Comparison of ENCODE assay signal across 1 cellular context in genomic region chr9:91422832-91423711, GRCh38.
TF ChIP-seq lines count a peak whose summit lies in the region.

No MANE protein-coding gene starts in this region.

TF ChIP-seq in GM12878, 131 proteins besides CTCF, POLR2A, EP300 and RAD21 (continued from another document and continues in another):
- TF ChIP-seq, protein P1, sequence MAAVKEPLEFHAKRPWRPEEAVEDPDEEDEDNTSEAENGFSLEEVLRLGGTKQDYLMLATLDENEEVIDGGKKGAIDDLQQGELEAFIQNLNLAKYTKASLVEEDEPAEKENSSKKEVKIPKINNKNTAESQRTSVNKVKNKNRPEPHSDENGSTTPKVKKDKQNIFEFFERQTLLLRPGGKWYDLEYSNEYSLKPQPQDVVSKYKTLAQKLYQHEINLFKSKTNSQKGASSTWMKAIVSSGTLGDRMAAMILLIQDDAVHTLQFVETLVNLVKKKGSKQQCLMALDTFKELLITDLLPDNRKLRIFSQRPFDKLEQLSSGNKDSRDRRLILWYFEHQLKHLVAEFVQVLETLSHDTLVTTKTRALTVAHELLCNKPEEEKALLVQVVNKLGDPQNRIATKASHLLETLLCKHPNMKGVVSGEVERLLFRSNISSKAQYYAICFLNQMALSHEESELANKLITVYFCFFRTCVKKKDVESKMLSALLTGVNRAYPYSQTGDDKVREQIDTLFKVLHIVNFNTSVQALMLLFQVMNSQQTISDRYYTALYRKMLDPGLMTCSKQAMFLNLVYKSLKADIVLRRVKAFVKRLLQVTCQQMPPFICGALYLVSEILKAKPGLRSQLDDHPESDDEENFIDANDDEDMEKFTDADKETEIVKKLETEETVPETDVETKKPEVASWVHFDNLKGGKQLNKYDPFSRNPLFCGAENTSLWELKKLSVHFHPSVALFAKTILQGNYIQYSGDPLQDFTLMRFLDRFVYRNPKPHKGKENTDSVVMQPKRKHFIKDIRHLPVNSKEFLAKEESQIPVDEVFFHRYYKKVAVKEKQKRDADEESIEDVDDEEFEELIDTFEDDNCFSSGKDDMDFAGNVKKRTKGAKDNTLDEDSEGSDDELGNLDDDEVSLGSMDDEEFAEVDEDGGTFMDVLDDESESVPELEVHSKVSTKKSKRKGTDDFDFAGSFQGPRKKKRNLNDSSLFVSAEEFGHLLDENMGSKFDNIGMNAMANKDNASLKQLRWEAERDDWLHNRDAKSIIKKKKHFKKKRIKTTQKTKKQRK (IDR thresholded peaks at IDR 0.05; ENCODE audit: low read depth, low read length): no peak
- TF ChIP-seq IKZF2 (IDR thresholded peaks at IDR 0.05): peak; percentile 33 to 38; a peak in 2 of 4 replicates
- TF ChIP-seq, protein P2, sequence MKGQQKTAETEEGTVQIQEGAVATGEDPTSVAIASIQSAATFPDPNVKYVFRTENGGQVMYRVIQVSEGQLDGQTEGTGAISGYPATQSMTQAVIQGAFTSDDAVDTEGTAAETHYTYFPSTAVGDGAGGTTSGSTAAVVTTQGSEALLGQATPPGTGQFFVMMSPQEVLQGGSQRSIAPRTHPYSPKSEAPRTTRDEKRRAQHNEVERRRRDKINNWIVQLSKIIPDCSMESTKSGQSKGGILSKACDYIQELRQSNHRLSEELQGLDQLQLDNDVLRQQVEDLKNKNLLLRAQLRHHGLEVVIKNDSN (IDR thresholded peaks at IDR 0.05; ENCODE audit: borderline replicate concordance, extremely low read length, insufficient read depth, low read depth, low read length): no peak
- no peak for TF ChIP-seq MYC (IDR thresholded peaks at IDR 0.05; ENCODE audit: insufficient read depth, insufficient read length, insufficient replicate concordance, low read length, severe bottlenecking)
- no peak for TF ChIP-seq KLF5 (IDR thresholded peaks at IDR 0.05; ENCODE audit: partially characterized antibody)
- TF ChIP-seq ZNF24 (IDR thresholded peaks at IDR 0.05): no peak
- no peak for TF ChIP-seq SUZ12 (IDR thresholded peaks at IDR 0.05; ENCODE audit: unreplicated experiment)
- TF ChIP-seq, protein P3, sequence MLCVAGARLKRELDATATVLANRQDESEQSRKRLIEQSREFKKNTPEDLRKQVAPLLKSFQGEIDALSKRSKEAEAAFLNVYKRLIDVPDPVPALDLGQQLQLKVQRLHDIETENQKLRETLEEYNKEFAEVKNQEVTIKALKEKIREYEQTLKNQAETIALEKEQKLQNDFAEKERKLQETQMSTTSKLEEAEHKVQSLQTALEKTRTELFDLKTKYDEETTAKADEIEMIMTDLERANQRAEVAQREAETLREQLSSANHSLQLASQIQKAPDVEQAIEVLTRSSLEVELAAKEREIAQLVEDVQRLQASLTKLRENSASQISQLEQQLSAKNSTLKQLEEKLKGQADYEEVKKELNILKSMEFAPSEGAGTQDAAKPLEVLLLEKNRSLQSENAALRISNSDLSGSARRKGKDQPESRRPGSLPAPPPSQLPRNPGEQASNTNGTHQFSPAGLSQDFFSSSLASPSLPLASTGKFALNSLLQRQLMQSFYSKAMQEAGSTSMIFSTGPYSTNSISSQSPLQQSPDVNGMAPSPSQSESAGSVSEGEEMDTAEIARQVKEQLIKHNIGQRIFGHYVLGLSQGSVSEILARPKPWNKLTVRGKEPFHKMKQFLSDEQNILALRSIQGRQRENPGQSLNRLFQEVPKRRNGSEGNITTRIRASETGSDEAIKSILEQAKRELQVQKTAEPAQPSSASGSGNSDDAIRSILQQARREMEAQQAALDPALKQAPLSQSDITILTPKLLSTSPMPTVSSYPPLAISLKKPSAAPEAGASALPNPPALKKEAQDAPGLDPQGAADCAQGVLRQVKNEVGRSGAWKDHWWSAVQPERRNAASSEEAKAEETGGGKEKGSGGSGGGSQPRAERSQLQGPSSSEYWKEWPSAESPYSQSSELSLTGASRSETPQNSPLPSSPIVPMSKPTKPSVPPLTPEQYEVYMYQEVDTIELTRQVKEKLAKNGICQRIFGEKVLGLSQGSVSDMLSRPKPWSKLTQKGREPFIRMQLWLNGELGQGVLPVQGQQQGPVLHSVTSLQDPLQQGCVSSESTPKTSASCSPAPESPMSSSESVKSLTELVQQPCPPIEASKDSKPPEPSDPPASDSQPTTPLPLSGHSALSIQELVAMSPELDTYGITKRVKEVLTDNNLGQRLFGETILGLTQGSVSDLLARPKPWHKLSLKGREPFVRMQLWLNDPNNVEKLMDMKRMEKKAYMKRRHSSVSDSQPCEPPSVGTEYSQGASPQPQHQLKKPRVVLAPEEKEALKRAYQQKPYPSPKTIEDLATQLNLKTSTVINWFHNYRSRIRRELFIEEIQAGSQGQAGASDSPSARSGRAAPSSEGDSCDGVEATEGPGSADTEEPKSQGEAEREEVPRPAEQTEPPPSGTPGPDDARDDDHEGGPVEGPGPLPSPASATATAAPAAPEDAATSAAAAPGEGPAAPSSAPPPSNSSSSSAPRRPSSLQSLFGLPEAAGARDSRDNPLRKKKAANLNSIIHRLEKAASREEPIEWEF (IDR thresholded peaks at IDR 0.05; ENCODE audit: insufficient replicate concordance, low read depth, low read length): no peak
- TF ChIP-seq RBBP5 (conservative IDR thresholded peaks at IDR 0.05): no peak
- TF ChIP-seq FOXK2 (IDR thresholded peaks at IDR 0.05): no peak
- TF ChIP-seq CHD2 (IDR thresholded peaks at IDR 0.05; ENCODE audit: borderline replicate concordance, low read depth, low read length): no peak
- TF ChIP-seq ZSCAN29 (IDR thresholded peaks at IDR 0.05): no peak
- no peak for TF ChIP-seq RCOR1 (conservative IDR thresholded peaks at IDR 0.05; ENCODE audit: low read depth, low read length)
- TF ChIP-seq NFXL1 (IDR thresholded peaks at IDR 0.05; ENCODE audit: borderline replicate concordance): no peak
- TF ChIP-seq NRF1 (conservative IDR thresholded peaks at IDR 0.05; ENCODE audit: low read depth, low read length): no peak
- TF ChIP-seq CBFB (IDR thresholded peaks at IDR 0.05; ENCODE audit: low read depth): no peak
- 0 out of 2 replicates have a peak, but pooled peaks have one; percentile 7 for TF ChIP-seq SMC3 (IDR thresholded peaks at IDR 0.05; ENCODE audit: borderline replicate concordance, low read length)
- peak in 1 of 2 experiments; percentile 41; a peak in 1 of 4 replicates for TF ChIP-seq CEBPB (IDR thresholded peaks at IDR 0.05; ENCODE audit: borderline replicate concordance in 1 of 2, low read depth in 2 of 2, low read length in 2 of 2)
- no peak for TF ChIP-seq RUNX3 (IDR thresholded peaks at IDR 0.05; ENCODE audit: low read length)
- peak; percentile 36 for TF ChIP-seq IKZF1 (conservative IDR thresholded peaks at IDR 0.05)
- TF ChIP-seq ZNF207 (IDR thresholded peaks at IDR 0.05; ENCODE audit: borderline replicate concordance): no peak
- no peak for TF ChIP-seq E4F1 (IDR thresholded peaks at IDR 0.05; ENCODE audit: borderline replicate concordance, partially characterized antibody)
- TF ChIP-seq ASH2L (IDR thresholded peaks at IDR 0.05; ENCODE audit: borderline replicate concordance, low read depth): no peak
- TF ChIP-seq, protein P4, sequence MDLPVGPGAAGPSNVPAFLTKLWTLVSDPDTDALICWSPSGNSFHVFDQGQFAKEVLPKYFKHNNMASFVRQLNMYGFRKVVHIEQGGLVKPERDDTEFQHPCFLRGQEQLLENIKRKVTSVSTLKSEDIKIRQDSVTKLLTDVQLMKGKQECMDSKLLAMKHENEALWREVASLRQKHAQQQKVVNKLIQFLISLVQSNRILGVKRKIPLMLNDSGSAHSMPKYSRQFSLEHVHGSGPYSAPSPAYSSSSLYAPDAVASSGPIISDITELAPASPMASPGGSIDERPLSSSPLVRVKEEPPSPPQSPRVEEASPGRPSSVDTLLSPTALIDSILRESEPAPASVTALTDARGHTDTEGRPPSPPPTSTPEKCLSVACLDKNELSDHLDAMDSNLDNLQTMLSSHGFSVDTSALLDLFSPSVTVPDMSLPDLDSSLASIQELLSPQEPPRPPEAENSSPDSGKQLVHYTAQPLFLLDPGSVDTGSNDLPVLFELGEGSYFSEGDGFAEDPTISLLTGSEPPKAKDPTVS (IDR thresholded peaks at IDR 0.05; ENCODE audit: low read depth, low read length): no peak
- TF ChIP-seq NFYA (IDR thresholded peaks at IDR 0.05; ENCODE audit: borderline replicate concordance, low read depth, low read length): no peak
- no peak for TF ChIP-seq MXI1 (IDR thresholded peaks at IDR 0.05; ENCODE audit: low read depth, low read length)
- no peak for TF ChIP-seq YBX1 (IDR thresholded peaks at IDR 0.05)
- no peak for TF ChIP-seq STAT1 (conservative IDR thresholded peaks at IDR 0.05)
- no peak for TF ChIP-seq HDGF (IDR thresholded peaks at IDR 0.05)
- no peak for TF ChIP-seq SMAD1 (IDR thresholded peaks at IDR 0.05; ENCODE audit: low read depth, partially characterized antibody)
- 0 out of 2 replicates have a peak, but pooled peaks have one; percentile 26 for TF ChIP-seq CREB1 (IDR thresholded peaks at IDR 0.05; ENCODE audit: low read depth)
- TF ChIP-seq, protein P5, sequence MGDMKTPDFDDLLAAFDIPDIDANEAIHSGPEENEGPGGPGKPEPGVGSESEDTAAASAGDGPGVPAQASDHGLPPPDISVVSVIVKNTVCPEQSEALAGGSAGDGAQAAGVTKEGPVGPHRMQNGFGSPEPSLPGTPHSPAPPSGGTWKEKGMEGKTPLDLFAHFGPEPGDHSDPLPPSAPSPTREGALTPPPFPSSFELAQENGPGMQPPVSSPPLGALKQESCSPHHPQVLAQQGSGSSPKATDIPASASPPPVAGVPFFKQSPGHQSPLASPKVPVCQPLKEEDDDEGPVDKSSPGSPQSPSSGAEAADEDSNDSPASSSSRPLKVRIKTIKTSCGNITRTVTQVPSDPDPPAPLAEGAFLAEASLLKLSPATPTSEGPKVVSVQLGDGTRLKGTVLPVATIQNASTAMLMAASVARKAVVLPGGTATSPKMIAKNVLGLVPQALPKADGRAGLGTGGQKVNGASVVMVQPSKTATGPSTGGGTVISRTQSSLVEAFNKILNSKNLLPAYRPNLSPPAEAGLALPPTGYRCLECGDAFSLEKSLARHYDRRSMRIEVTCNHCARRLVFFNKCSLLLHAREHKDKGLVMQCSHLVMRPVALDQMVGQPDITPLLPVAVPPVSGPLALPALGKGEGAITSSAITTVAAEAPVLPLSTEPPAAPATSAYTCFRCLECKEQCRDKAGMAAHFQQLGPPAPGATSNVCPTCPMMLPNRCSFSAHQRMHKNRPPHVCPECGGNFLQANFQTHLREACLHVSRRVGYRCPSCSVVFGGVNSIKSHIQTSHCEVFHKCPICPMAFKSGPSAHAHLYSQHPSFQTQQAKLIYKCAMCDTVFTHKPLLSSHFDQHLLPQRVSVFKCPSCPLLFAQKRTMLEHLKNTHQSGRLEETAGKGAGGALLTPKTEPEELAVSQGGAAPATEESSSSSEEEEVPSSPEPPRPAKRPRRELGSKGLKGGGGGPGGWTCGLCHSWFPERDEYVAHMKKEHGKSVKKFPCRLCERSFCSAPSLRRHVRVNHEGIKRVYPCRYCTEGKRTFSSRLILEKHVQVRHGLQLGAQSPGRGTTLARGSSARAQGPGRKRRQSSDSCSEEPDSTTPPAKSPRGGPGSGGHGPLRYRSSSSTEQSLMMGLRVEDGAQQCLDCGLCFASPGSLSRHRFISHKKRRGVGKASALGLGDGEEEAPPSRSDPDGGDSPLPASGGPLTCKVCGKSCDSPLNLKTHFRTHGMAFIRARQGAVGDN (IDR thresholded peaks at IDR 0.05): no peak
- no peak for TF ChIP-seq PAX5 (IDR thresholded peaks at IDR 0.05; ENCODE audit: borderline replicate concordance, low read depth, low read length)
- TF ChIP-seq FOS (IDR thresholded peaks at IDR 0.05; ENCODE audit: borderline replicate concordance, extremely low read depth, insufficient read length): no peak
- 0 out of 2 replicates have a peak, but pooled peaks have one; percentile 16 for TF ChIP-seq ZBTB40 (IDR thresholded peaks at IDR 0.05; ENCODE audit: borderline replicate concordance)
- no peak for TF ChIP-seq JUNB (IDR thresholded peaks at IDR 0.05)
- no peak for TF ChIP-seq IRF4 (IDR thresholded peaks at IDR 0.05; ENCODE audit: low read depth, low read length)
- TF ChIP-seq NR2C2 (IDR thresholded peaks at IDR 0.05; ENCODE audit: borderline replicate concordance, control insufficient read depth, insufficient read length, low read depth): no peak
- no peak for TF ChIP-seq POLR2AphosphoS5 (IDR thresholded peaks at IDR 0.05; ENCODE audit: low read length)
